Comparison of ENCODE assay signal across 17 cellular contexts in the genomic region with DNA sequence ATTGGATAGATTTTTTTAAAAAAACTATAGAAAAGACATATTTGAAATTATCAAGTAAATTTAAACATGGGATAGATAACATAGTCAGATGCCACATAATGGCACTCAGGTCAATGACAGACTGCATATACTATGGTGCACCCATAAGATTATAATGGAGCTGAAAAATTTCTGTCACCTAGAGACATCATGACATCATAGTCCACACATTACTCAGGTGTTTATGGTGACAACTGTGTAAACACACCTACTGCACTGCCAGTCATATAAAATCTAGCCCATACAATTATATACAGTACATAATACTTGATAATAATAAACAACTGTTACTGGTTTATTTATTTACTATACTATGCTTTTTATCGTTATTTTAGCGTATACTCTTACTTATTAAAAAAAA. TPM values are rescaled to one million over a fixed set of nuclear protein-coding genes. Genes with fewer than 3 reads are reported as not detected.
A peak's percentile ranks its signal among the peaks of the same experiment; 100 is the strongest.
DNase-seq lines count a peak whose midpoint lies in the region; ATAC-seq and TF ChIP-seq lines count a peak whose summit lies in the region.
"Had no signal": no experiment of that assay in that cellular context is flagged by ENCODE, and none has a peak within 500 bp of the region (broad histone marks: within the 10 kb centered on the region; RNA-seq: fewer than 3 reads in every experiment).

No MANE protein-coding gene starts in this region.

- TF ChIP-seq CTCF in PC-3 (conservative IDR thresholded peaks at IDR 0.05; ENCODE audit: low read depth, low read length): no peak
- TF ChIP-seq CTCF in mucosa of descending colon (IDR thresholded peaks at IDR 0.05): no peak

- H3K9ac ChIP-seq in PC-3 (ENCODE audit: low read length): no peak overlapping the region

- peak; percentile 22; the same call in 1 of the 2 replicates for ATAC-seq in PC-3
- ATAC-seq in mucosa of descending colon: peak; percentile 61
- no peak for ATAC-seq in GM18861 (IDR thresholded peaks at IDR 0.05; ENCODE audit: unreplicated experiment)
- ATAC-seq: GM23338, HCT116 had no signal

- H3K36me3 ChIP-seq in PC-3 (ENCODE audit: low read depth, low read length) (peaks cover 10% of the 10 kb centered on the region; the same call in 1 of the 2 replicates), mucosa of descending colon (ENCODE audit: low read depth) (no peaks in the 10 kb centered on the region)

- CTCF ChIA-PET in PC-3 (lab: Charles Lee): no interaction called here

- no peaks in the 10 kb centered on the region for H3K27me3 ChIP-seq in PC-3 (ENCODE audit: low read length)

- intact Hi-C loops in PC-3 (cut with micrococcal nuclease) (no loop called here), mucosa of descending colon (cut with DNase I, micrococcal nuclease) (no loop called here)

- no peaks in the 10 kb centered on the region for H3K4me1 Mint-ChIP-seq in activated T-cell treated with anti-CD3 and anti-CD28 coated beads, Interleukin-2, amount 50 U/mL, for 24 hours (ENCODE audit: low read depth)
- H3K4me1 Mint-ChIP-seq: CD4-positive, alpha-beta memory T cell; GM23338; H9 had no signal

- no peaks in the 10 kb centered on the region for H3K79me2 ChIP-seq in PC-3 (ENCODE audit: low read length)

- H3K4me3 ChIP-seq in PC-3 (ENCODE audit: low read length) (no peak overlapping the region), mucosa of descending colon (no peak overlapping the region)
- H3K4me3 ChIP-seq: GM23338 had no signal

- H3K9me3 Mint-ChIP-seq in activated T-cell treated with anti-CD3 and anti-CD28 coated beads, Interleukin-2, amount 50 U/mL, for 24 hours: no peaks in the 10 kb centered on the region
- H3K9me3 Mint-ChIP-seq: CD4-positive, alpha-beta memory T cell; GM23338; H9; HFFc6 had no signal

- H2AFZ ChIP-seq in PC-3 (ENCODE audit: low read length): no peak overlapping the region
- H2AFZ ChIP-seq: GM23338 had no signal

- H3K9me2 ChIP-seq in PC-3 (replicated peaks; ENCODE audit: low read length): no peaks in the 10 kb centered on the region

- no peak overlapping the region for H3K27ac ChIP-seq in PC-3 (ENCODE audit: low read length)

- no peaks in the 10 kb centered on the region for H3F3A ChIP-seq in PC-3 (ENCODE audit: low read length, unreplicated experiment)

- H3K4me3 Mint-ChIP-seq in activated T-cell treated with anti-CD3 and anti-CD28 coated beads, Interleukin-2, amount 50 U/mL, for 24 hours: no peak overlapping the region
- H3K4me3 Mint-ChIP-seq: CD4-positive, alpha-beta memory T cell; GM23338; H9; HFFc6 had no signal

- BruUV-seq in PC-3 (replicated peaks; lab: Mats Ljungman, UMichigan): no TSS peak

- no peaks in the 10 kb centered on the region for H3K9me3 ChIP-seq in PC-3 (ENCODE audit: low read length)
- no peaks in the 10 kb centered on the region for H3K9me3 ChIP-seq in mucosa of descending colon

- H3K4me1 ChIP-seq in PC-3 (ENCODE audit: insufficient read depth, low read length): no peaks in the 10 kb centered on the region
- H3K4me1 ChIP-seq in mucosa of descending colon (ENCODE audit: low read depth): no peaks in the 10 kb centered on the region

- H3K27me3 Mint-ChIP-seq in activated T-cell treated with anti-CD3 and anti-CD28 coated beads, Interleukin-2, amount 50 U/mL, for 24 hours: no peaks in the 10 kb centered on the region
- H3K27me3 Mint-ChIP-seq: CD4-positive, alpha-beta memory T cell had no signal

- peak; percentile 74 for DNase-seq in DMS53 (lab: John Stamatoyannopoulos, UW)
- peak; percentile 55 for DNase-seq in DMS53 treated with DMSO at 0.1 percent for 48 hours (lab: John Stamatoyannopoulos, UW; ENCODE audit: unreplicated experiment)
- DNase-seq in PC-3: peak; percentile 3
- no peak for DNase-seq in mucosa of descending colon
- DNase-seq in activated T-cell treated with anti-CD3 and anti-CD28 coated beads, Interleukin-2, amount 50 U/mL, for 24 hours: no peak
- DNase-seq: C1 segment of cervical spinal cord; Calu3; CD4-positive, alpha-beta memory T cell; COR-L47; DMS79; EL; GDM1; H9; HFFc6 had no signal

- H4K20me1 ChIP-seq in PC-3 (ENCODE audit: low read length): no peaks in the 10 kb centered on the region

- no peak overlapping the region for H3K27ac Mint-ChIP-seq in activated T-cell treated with anti-CD3 and anti-CD28 coated beads, Interleukin-2, amount 50 U/mL, for 24 hours
- H3K27ac Mint-ChIP-seq: CD4-positive, alpha-beta memory T cell; GM23338; H9; HFFc6 had no signal

- peaks cover 15% of the 10 kb centered on the region for H3K36me3 Mint-ChIP-seq in activated T-cell treated with anti-CD3 and anti-CD28 coated beads, Interleukin-2, amount 50 U/mL, for 24 hours (ENCODE audit: low read depth)

- H3K4me2 ChIP-seq in PC-3 (ENCODE audit: low read length): no peak overlapping the region
- H3K4me2 ChIP-seq: GM23338 had no signal

- POLR2A ChIA-PET in PC-3 (lab: Charles Lee; ENCODE audit: unreplicated experiment): no interaction called here

RNA-seq across cellular contexts. Expression of gene CPLANE1, which starts 58.6 kb away (rescaled TPM):
- total RNA-seq in PC-3 (2014; rRNA removed) (10.1 and 10.8 TPM in 2 replicates), mucosa of descending colon (10 to 100 TPM in 2 of 3 donors, 1 to 10 TPM in 1; 8.5 to 21.6 (median 13.6) TPM)

Comparison
In these comparisons a context has a peak if more than half of its experiments do, and no peak if none do; other contexts are left out.
1. DNase-seq: peak in DMS53 (single experiment), DMS53 treated with DMSO at 0.1 percent for 48 hours (single experiment) and PC-3 (single experiment); none in mucosa of descending colon (0 of 3) and activated T-cell treated with anti-CD3 and anti-CD28 coated beads, Interleukin-2, amount 50 U/mL, for 24 hours (single experiment).